39 cellular contexts compared by ENCODE assay signal in genomic region chrX:15644560-15644872, GRCh38. TPM values are rescaled to one million over a fixed set of nuclear protein-coding genes. Genes with fewer than 3 reads are reported as not detected.
"Had no signal": no experiment of that assay in that cellular context is flagged by ENCODE, and none has a peak within 500 bp of the region (broad histone marks: within the 10 kb centered on the region; RNA-seq: fewer than 3 reads in every experiment).

No MANE protein-coding gene starts in this region.

- H3K4me1 ChIP-seq: adrenal gland, body of pancreas, colonic mucosa, esophagus squamous epithelium, gastroesophageal sphincter, heart right ventricle had no signal

- H3K9me3 ChIP-seq: adrenal gland, body of pancreas, colonic mucosa, esophagus squamous epithelium, gastroesophageal sphincter, heart right ventricle had no signal

- FAIRE-seq: endometrium, endothelial cell of umbilical vein had no signal

- H3K36me3 ChIP-seq: adrenal gland, cardiac muscle cell, colonic mucosa, esophagus squamous epithelium, gastroesophageal sphincter, heart right ventricle had no signal

- H3K27ac ChIP-seq: adrenal gland, body of pancreas, cardiac muscle cell, colonic mucosa, epithelial cell of prostate, esophagus squamous epithelium, gastroesophageal sphincter, heart right ventricle had no signal

- H3K4me3 ChIP-seq: adrenal gland, body of pancreas, cardiac muscle cell, colonic mucosa, esophagus squamous epithelium, gastroesophageal sphincter, heart right ventricle had no signal

- H3K27me3 ChIP-seq: body of pancreas, cardiac muscle cell, esophagus squamous epithelium, gastroesophageal sphincter had no signal

- ATAC-seq: activated CD4-positive, alpha-beta T cell treated with anti-CD3 and anti-CD28 coated beads for 36 hours; activated CD8-positive, alpha-beta memory T cell treated with anti-CD3 and anti-CD28 coated beads, Interleukin-2, amount 10 ng/mL, durations not matched to agents 7 days and 5 days; activated CD8-positive, alpha-beta T cell treated with anti-CD3 and anti-CD28 coated beads, Interleukin-2, amount 10 ng/mL, durations not matched to agents 7 days and 5 days; activated naive CD8-positive, alpha-beta T cell treated with anti-CD3 and anti-CD28 coated beads, Interleukin-2, amount 50 U/mL, for 24 hours; body of pancreas; gastroesophageal sphincter; heart right ventricle had no signal

- DNase-seq: activated CD4-positive, alpha-beta memory T cell treated with anti-CD3 and anti-CD28 coated beads for 36 hours; activated CD4-positive, alpha-beta T cell treated with anti-CD3 and anti-CD28 coated beads for 36 hours; activated CD4-positive, alpha-beta T cell treated with anti-CD3 and anti-CD28 coated beads, Interleukin-2, amount 10 ng/mL, durations not matched to agents 24 days and 14 days; activated CD4-positive, CD25-positive, alpha-beta regulatory T cell; activated CD4-positive, CD25-positive, alpha-beta regulatory T cell treated with anti-CD3 and anti-CD28 coated beads, Interleukin-2, amount 50 U/mL, for 72 hours; activated CD8-positive, alpha-beta memory T cell treated with anti-CD3 and anti-CD28 coated beads, Interleukin-2, amount 10 ng/mL, durations not matched to agents 7 days and 5 days; activated CD8-positive, alpha-beta memory T cell treated with anti-CD3 and anti-CD28 coated beads, Interleukin-2, amount 50 U/mL, for 4 hours; activated CD8-positive, alpha-beta T cell treated with anti-CD3 and anti-CD28 coated beads, Interleukin-2, amount 10 ng/mL, durations not matched to agents 7 days and 5 days; activated effector memory CD4-positive, alpha-beta T cell treated with anti-CD3 and anti-CD28 coated beads, Interleukin-2, amount 50 U/mL, for 16 hours; activated naive CD4-positive, alpha-beta T cell treated with anti-CD3 and anti-CD28 coated beads for 36 hours; activated naive CD8-positive, alpha-beta T cell treated with anti-CD3 and anti-CD28 coated beads for 36 hours; activated naive CD8-positive, alpha-beta T cell treated with anti-CD3 and anti-CD28 coated beads, Interleukin-2, amount 50 U/mL, for 24 hours; activated T-cell treated with anti-CD3 and anti-CD28 coated beads, Interleukin-2, amount 50 U/mL, for 1 hour; activated T-cell treated with anti-CD3 and anti-CD28 coated beads, Interleukin-2, amount 50 U/mL, for 48 hours; adrenal gland; amygdala; aorta; body of pancreas; central memory CD4-positive, alpha-beta T cell; cerebellar nuclear complex; colonic mucosa; effector CD8-positive, alpha-beta T cell; esophagus squamous epithelium; foreskin melanocyte; heart right ventricle; hippocampal formation; T1000 had no signal

RNA-seq across cellular contexts. Expression of gene CLTRN, which starts 20.1 kb away (rescaled TPM):
- total RNA-seq: activated CD8-positive, alpha-beta T cell treated with anti-CD3 and anti-CD28 coated beads, Interleukin-2, amount 10 ng/mL, durations not matched to agents 7 days and 5 days; activated T-helper 1 cell treated with anti-CD3 and anti-CD28 coated beads, Interleukin-12 subunit alpha, Interleukin-12 subunit beta, Interleukin-2, Interleukin-4 antibody, amounts not matched to agents 30 ng/mL and 10 ng/mL and 1 ng/mL, durations not matched to agents 14 hours and 24 hours and 36 hours; aorta; dermis microvascular lymphatic vessel endothelial cell; endothelial cell of umbilical vein had no signal
- polyA plus RNA-seq: aorta had no signal

RNA-seq across cellular contexts. Expression of gene ACE2, which starts 43.8 kb away (rescaled TPM):
- total RNA-seq: activated CD4-positive, alpha-beta memory T cell treated with anti-CD3 and anti-CD28 coated beads for 36 hours; activated CD4-positive, alpha-beta T cell treated with anti-CD3 and anti-CD28 coated beads for 36 hours; activated CD4-positive, alpha-beta T cell treated with anti-CD3 and anti-CD28 coated beads, Interleukin-2, amount 10 ng/mL, durations not matched to agents 24 days and 14 days; activated CD8-positive, alpha-beta memory T cell treated with anti-CD3 and anti-CD28 coated beads for 36 hours; activated CD8-positive, alpha-beta memory T cell treated with anti-CD3 and anti-CD28 coated beads, Interleukin-2, amount 10 ng/mL, durations not matched to agents 7 days and 5 days; activated CD8-positive, alpha-beta T cell treated with anti-CD3 and anti-CD28 coated beads, Interleukin-2, amount 10 ng/mL, durations not matched to agents 7 days and 5 days; activated naive CD4-positive, alpha-beta T cell treated with anti-CD3 and anti-CD28 coated beads for 36 hours; activated T-helper 2 cell treated with anti-CD3 and anti-CD28 coated beads, Interferon-gamma antibody, Interleukin-2, Interleukin-4, amounts not matched to agents 10 μg/mL and 5 μg/mL and 100 μg/mL, durations not matched to agents 14 hours and 24 hours and 36 hours; dermis microvascular lymphatic vessel endothelial cell; endothelial cell of umbilical vein; fibroblast of lung; fibroblast of villous mesenchyme; glomerular endothelial cell had no signal
- polyA plus RNA-seq: endothelial cell of umbilical vein, fibroblast of lung had no signal
